ENCODE assay signal across 7 cellular contexts in genomic region chr11:64875369-64876225, GRCh38.
DNase-seq lines count a peak whose midpoint lies in the region; ATAC-seq, FAIRE-seq and TF ChIP-seq lines count a peak whose summit lies in the region.
"Had no signal": no experiment of that assay in that cellular context is flagged by ENCODE, and none has a peak within 500 bp of the region (broad histone marks: within the 10 kb centered on the region; RNA-seq: fewer than 3 reads in every experiment).

No MANE protein-coding gene starts in this region.

- H3K4me3 ChIP-seq in adipocyte (ENCODE audit: low read length) = peak overlapping the region; percentile 86
- peak overlapping the region; percentile 78 to 100 for H3K4me3 ChIP-seq in neutrophil (ENCODE audit: low read depth in 1 of 2, low read length in 1 of 2)

- no peaks in the 10 kb centered on the region for H3K27me3 ChIP-seq in adipocyte (replicated peaks; ENCODE audit: control insufficient read depth, insufficient read depth, low read length)
- no peaks in the 10 kb centered on the region for H3K27me3 ChIP-seq in neutrophil

- TF ChIP-seq CTCF in neutrophil (IDR thresholded peaks at IDR 0.05) = no peak

- DNase-seq in GM18507 (ENCODE audit: extremely low spot score, insufficient read length, low read depth) = no peak
- DNase-seq in adipocyte (ENCODE audit: low read depth) = no peak
- DNase-seq in NCI-H2196 treated with DMSO at 0.1 percent for 48 hours (lab: John Stamatoyannopoulos, UW; ENCODE audit: unreplicated experiment) = no peak
- no peak for DNase-seq in NCI-H2107 (lab: John Stamatoyannopoulos, UW)
- DNase-seq: central memory CD4-positive, alpha-beta T cell had no signal

- ATAC-seq in GM21423 (IDR thresholded peaks at IDR 0.05; ENCODE audit: unreplicated experiment) = no peak

- peak overlapping the region; percentile 88 for H3K9ac ChIP-seq in adipocyte (ENCODE audit: low read length)

- peak; percentile 45 for FAIRE-seq in GM18507 (lab: Jason Lieb, UNC)

- no peaks in the 10 kb centered on the region for H3K9me3 ChIP-seq in adipocyte (ENCODE audit: control insufficient read depth, low read length)
- no peaks in the 10 kb centered on the region for H3K9me3 ChIP-seq in neutrophil

- peak overlapping the region; percentile 99 for H3K27ac ChIP-seq in neutrophil

- peaks cover 28% of the 10 kb centered on the region for H3K36me3 ChIP-seq in adipocyte (ENCODE audit: control insufficient read depth, insufficient read depth, low read length, severe bottlenecking)
- peaks cover 39% of the 10 kb centered on the region for H3K36me3 ChIP-seq in neutrophil

- H3K4me1 ChIP-seq in adipocyte (ENCODE audit: control insufficient read depth, insufficient read depth, low read length) (peaks cover 55% of the 10 kb centered on the region), neutrophil (ENCODE audit: control insufficient read depth in 1 of 2, insufficient read depth in 1 of 2, low read depth in 1 of 2, low read length in 1 of 2) (peaks cover 84 to 90% of the 10 kb centered on the region in 2 experiments)
